In genomic region chr5:172450861-172451695, GRCh38 we compare ENCODE assay signal across 9 cellular contexts. TPM values are rescaled to one million over a fixed set of nuclear protein-coding genes. Genes with fewer than 3 reads are reported as not detected.
DNase-seq lines count a peak whose midpoint lies in the region; ATAC-seq and TF ChIP-seq lines count a peak whose summit lies in the region.
"Had no signal": no experiment of that assay in that cellular context is flagged by ENCODE, and none has a peak within 500 bp of the region (broad histone marks: within the 10 kb centered on the region; RNA-seq: fewer than 3 reads in every experiment).

No MANE protein-coding gene starts in this region.

- no peak overlapping the region for H4K8ac ChIP-seq in neuronal stem cell (ENCODE audit: low read depth, low read length)

- H3K9ac ChIP-seq in neuronal stem cell (ENCODE audit: low read depth, low read length, poor library complexity) = no peak overlapping the region

- H3K9me3 Mint-ChIP-seq in activated CD8-positive, alpha-beta T cell treated with anti-CD3 and anti-CD28 coated beads, Interleukin-2, amount 10 ng/mL, durations not matched to agents 7 days and 5 days (ENCODE audit: insufficient read depth) = no peaks in the 10 kb centered on the region
- H3K9me3 Mint-ChIP-seq: memory B cell had no signal

- H3K4me3 Mint-ChIP-seq in activated CD8-positive, alpha-beta T cell treated with anti-CD3 and anti-CD28 coated beads, Interleukin-2, amount 10 ng/mL, durations not matched to agents 7 days and 5 days = no peak overlapping the region
- H3K4me3 Mint-ChIP-seq: memory B cell had no signal

- TF ChIP-seq CTCF in LNCAP (IDR thresholded peaks at IDR 0.05) = peak; percentile 67
- peak; percentile 59 to 71 (median 61) for TF ChIP-seq CTCF in esophagus muscularis mucosa (IDR thresholded peaks at IDR 0.05)

- H2BK12ac ChIP-seq in neuronal stem cell (ENCODE audit: low read length) = no peak overlapping the region

- no peak overlapping the region for H2BK120ac ChIP-seq in neuronal stem cell (ENCODE audit: low read depth, low read length)

- H3K4me1 ChIP-seq in esophagus muscularis mucosa (peaks cover 61 to 91% (median 83%) of the 10 kb centered on the region in 4 donors), neuronal stem cell (ENCODE audit: control insufficient read depth in 2 of 2, insufficient read depth in 1 of 2, low read depth in 1 of 2, low read length in 2 of 2) (peaks cover 11 to 23% of the 10 kb centered on the region in 2 donors)

- H3K27ac Mint-ChIP-seq in activated CD8-positive, alpha-beta T cell treated with anti-CD3 and anti-CD28 coated beads, Interleukin-2, amount 10 ng/mL, durations not matched to agents 7 days and 5 days = no peak overlapping the region
- H3K27ac Mint-ChIP-seq: memory B cell had no signal

- H2AK5ac ChIP-seq in neuronal stem cell (ENCODE audit: low read depth, low read length) = peak overlapping the region; percentile 29

- no peak overlapping the region for H3K4me2 ChIP-seq in neuronal stem cell (ENCODE audit: insufficient read depth, low read length, poor library complexity, severe bottlenecking)

- peaks cover 8% of the 10 kb centered on the region for H3K4me1 Mint-ChIP-seq in activated CD8-positive, alpha-beta T cell treated with anti-CD3 and anti-CD28 coated beads, Interleukin-2, amount 10 ng/mL, durations not matched to agents 7 days and 5 days (ENCODE audit: low read depth)

- CTCF ChIA-PET in activated CD8-positive, alpha-beta T cell treated with anti-CD3 and anti-CD28 coated beads, Interleukin-2, amount 10 ng/mL, durations not matched to agents 7 days and 5 days (lab: Charles Lee) = interaction anchor here (0.6 to 4.0 kb wide), 20 partner anchors 11 to 489 kb away, joined by 3 to 39 read pairs (median 4); no protein-coding TSS in a partner anchor

- intact Hi-C loops in esophagus muscularis mucosa (cut with DNase I) = loop anchor here (5.0 to 10.0 kb wide), 2 partner anchors 34 to 166 kb away; partner anchors contain the start of gene UBTD2

- H3K27me3 Mint-ChIP-seq in activated CD8-positive, alpha-beta T cell treated with anti-CD3 and anti-CD28 coated beads, Interleukin-2, amount 10 ng/mL, durations not matched to agents 7 days and 5 days (ENCODE audit: low read depth) = peaks cover 34% of the 10 kb centered on the region

- H2BK5ac ChIP-seq in neuronal stem cell (ENCODE audit: low read length) = no peak overlapping the region

- H3K4me3 ChIP-seq in esophagus muscularis mucosa (peak overlapping the region; percentile 11 to 99 (median 94)), neuronal stem cell (ENCODE audit: low read length in 2 of 2) (peak overlapping the region in 1 of 2 donors; percentile 32)

- peaks cover 10% of the 10 kb centered on the region for H3K79me1 ChIP-seq in neuronal stem cell (ENCODE audit: low read depth, low read length)

- H2AFZ ChIP-seq in neuronal stem cell (ENCODE audit: low read length) = no peak overlapping the region

- ATAC-seq in activated CD8-positive, alpha-beta T cell treated with anti-CD3 and anti-CD28 coated beads, Interleukin-2, amount 10 ng/mL, durations not matched to agents 7 days and 5 days = no peak
- no peak for ATAC-seq in GM18861 (IDR thresholded peaks at IDR 0.05; ENCODE audit: unreplicated experiment)

- no peak overlapping the region for H2BK15ac ChIP-seq in neuronal stem cell (ENCODE audit: low read length)

- H3K27me3 ChIP-seq in esophagus muscularis mucosa (no peaks in the 10 kb centered on the region), neuronal stem cell (ENCODE audit: control insufficient read depth in 3 of 3, insufficient read depth in 3 of 3, low read depth in 1 of 3, low read length in 3 of 3) (no peaks in the 10 kb centered on the region)

- H3K36me3 ChIP-seq in esophagus muscularis mucosa (peaks cover 0 to 5% (median 0%) of the 10 kb centered on the region in 4 donors), neuronal stem cell (replicated peaks in 1 of 2; ENCODE audit: control insufficient read depth in 2 of 2, insufficient read depth in 2 of 2, low read length in 2 of 2) (peaks cover 3 to 46% of the 10 kb centered on the region in 2 donors)

- H3K14ac ChIP-seq in neuronal stem cell (ENCODE audit: low read length) = no peak overlapping the region

- POLR2A ChIA-PET in activated CD8-positive, alpha-beta T cell treated with anti-CD3 and anti-CD28 coated beads, Interleukin-2, amount 10 ng/mL, durations not matched to agents 7 days and 5 days (lab: Charles Lee) = interaction anchor here (1.3 kb wide), 1 partner anchor 10 kb away, joined by 3 read pairs; no protein-coding TSS in a partner anchor

- H3K4ac ChIP-seq in neuronal stem cell (ENCODE audit: low read length) = no peak overlapping the region

- H3K23ac ChIP-seq in neuronal stem cell (ENCODE audit: low read depth, low read length, poor library complexity) = no peak overlapping the region

- H3K36me3 Mint-ChIP-seq in activated CD8-positive, alpha-beta T cell treated with anti-CD3 and anti-CD28 coated beads, Interleukin-2, amount 10 ng/mL, durations not matched to agents 7 days and 5 days (ENCODE audit: low read depth) = no peaks in the 10 kb centered on the region

- no peaks in the 10 kb centered on the region for H3K9me3 ChIP-seq in esophagus muscularis mucosa
- no peaks in the 10 kb centered on the region for H3K9me3 ChIP-seq in neuronal stem cell (replicated peaks in 1 of 2; ENCODE audit: control insufficient read depth in 2 of 2, insufficient read depth in 1 of 2, low read depth in 1 of 2, low read length in 2 of 2)

- H4K91ac ChIP-seq in neuronal stem cell (ENCODE audit: low read depth, low read length, poor library complexity) = no peak overlapping the region

- TF ChIP-seq POLR2A in esophagus muscularis mucosa (IDR thresholded peaks at IDR 0.05; ENCODE audit: low read depth) = no peak

- peak overlapping the region; percentile 11 for H3K18ac ChIP-seq in neuronal stem cell (ENCODE audit: low read length)

- 82% methylated on average over 6 of the region's 7 CpGs for WGBS in esophagus muscularis mucosa
- WGBS in neuronal stem cell (ENCODE audit: extremely low coverage in 2 of 2, insufficient read length in 2 of 2, insufficient replicate concordance in 1 of 2), 2 donors = no CpG with 5 or more reads among the region's 7 CpGs

- TF ChIP-seq EP300 in esophagus muscularis mucosa (IDR thresholded peaks at IDR 0.05) = no peak

- DNase-seq in D341Med (ENCODE audit: low spot score) (peak; percentile 71), esophagus muscularis mucosa (ENCODE audit: extremely low spot score) (no peak), neuronal stem cell (ENCODE audit: low spot score) (no peak), NCI-H526 treated with DMSO at 0.1 percent for 48 hours (lab: John Stamatoyannopoulos, UW) (no peak), NCI-H1105 (lab: John Stamatoyannopoulos, UW) (no peak)
- DNase-seq in activated CD8-positive, alpha-beta T cell treated with anti-CD3 and anti-CD28 coated beads, Interleukin-2, amount 10 ng/mL, durations not matched to agents 7 days and 5 days = peak; percentile 59

- peak overlapping the region; percentile 91 to 93 (median 93) for H3K27ac ChIP-seq in esophagus muscularis mucosa (replicated peaks in 1 of 4)
- H3K27ac ChIP-seq in neuronal stem cell (replicated peaks; ENCODE audit: low read length) = no peak overlapping the region

RNA-seq across cellular contexts. Expression of gene SH3PXD2B, which starts 3.2 kb away (rescaled TPM):
- under 1 TPM; 0.21 to 0.23 TPM for total RNA-seq in activated CD8-positive, alpha-beta T cell treated with anti-CD3 and anti-CD28 coated beads, Interleukin-2, amount 10 ng/mL, durations not matched to agents 7 days and 5 days
- 10 to 100 TPM; 41.5 to 66.5 (median 49.2) TPM for total RNA-seq in esophagus muscularis mucosa
- polyA plus RNA-seq in neuronal stem cell (2013, experiment 1 of 2) = 24.7 TPM
- polyA plus RNA-seq in neuronal stem cell (2013, experiment 2 of 2) = 25.6 TPM

Comparison
In these comparisons a context has a peak if more than half of its experiments do, and no peak if none do; other contexts are left out.
1. DNase-seq: peak in D341Med (single experiment) and activated CD8-positive, alpha-beta T cell treated with anti-CD3 and anti-CD28 coated beads, Interleukin-2, amount 10 ng/mL, durations not matched to agents 7 days and 5 days (single experiment); none in esophagus muscularis mucosa (single experiment), neuronal stem cell (single experiment), NCI-H526 treated with DMSO at 0.1 percent for 48 hours (single experiment) and NCI-H1105 (single experiment).
2. RNA of gene SH3PXD2B, which starts 3.2 kb away (total RNA-seq): 41.5 to 66.5 TPM in esophagus muscularis mucosa; 0.21 to 0.23 TPM in activated CD8-positive, alpha-beta T cell treated with anti-CD3 and anti-CD28 coated beads, Interleukin-2, amount 10 ng/mL, durations not matched to agents 7 days and 5 days; every median in the first group is over 10 times any median in the second.